In the genomic region with DNA sequence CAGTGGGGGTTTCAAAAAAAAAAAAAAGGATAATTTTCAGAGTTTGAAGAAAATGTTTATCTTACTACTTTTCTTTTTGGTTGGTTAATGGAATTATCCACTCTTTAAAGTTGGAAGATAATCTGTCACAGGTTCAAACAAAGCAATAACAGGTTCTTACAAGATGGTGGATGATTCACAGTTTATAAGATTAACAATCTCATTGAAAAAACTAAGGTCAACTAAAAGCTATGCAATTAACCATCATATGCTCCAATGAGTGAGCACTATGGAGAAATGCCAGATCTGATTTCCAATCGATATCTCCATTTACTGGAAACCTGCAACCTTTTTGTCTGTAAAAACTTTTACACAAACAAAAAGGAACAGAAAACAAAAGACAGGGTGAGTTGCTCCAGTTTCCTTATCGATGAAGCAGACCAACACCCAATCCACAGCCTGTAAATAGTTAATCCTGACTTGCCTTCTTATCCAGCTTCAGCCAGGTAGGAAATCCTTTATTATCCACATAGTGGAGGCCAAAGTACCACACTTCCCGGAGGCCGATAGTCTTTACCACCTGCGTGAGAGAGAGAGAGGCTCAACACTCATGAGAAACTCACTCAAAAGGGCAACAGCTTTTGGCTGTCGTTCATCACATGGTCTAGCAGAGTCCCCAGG, we compare ENCODE assay signal across 19 cellular contexts. TPM values are rescaled to one million over a fixed set of nuclear protein-coding genes. Genes with fewer than 3 reads are reported as not detected.
A peak's percentile ranks its signal among the peaks of the same experiment; 100 is the strongest.
DNase-seq lines count a peak whose midpoint lies in the region; ATAC-seq and TF ChIP-seq lines count a peak whose summit lies in the region.
"Had no signal": no experiment of that assay in that cellular context is flagged by ENCODE, and none has a peak within 500 bp of the region (broad histone marks: within the 10 kb centered on the region; RNA-seq: fewer than 3 reads in every experiment).

No MANE protein-coding gene starts in this region.

- H3K4me1 ChIP-seq in RWPE2 (ENCODE audit: insufficient read depth, poor library complexity, severe bottlenecking) (peaks cover 39% of the 10 kb centered on the region), foreskin keratinocyte (peaks cover 38% of the 10 kb centered on the region)

- DNase-seq in activated CD8-positive, alpha-beta memory T cell treated with anti-CD3 and anti-CD28 coated beads for 24 hours = peak; percentile 26
- DNase-seq in activated CD8-positive, alpha-beta memory T cell treated with anti-CD3 and anti-CD28 coated beads, Interleukin-2, amount 10 ng/mL, durations not matched to agents 7 days and 5 days = no peak
- DNase-seq in RWPE2 (ENCODE audit: low spot score) (no peak), foreskin keratinocyte (peak in 1 of 2 donors; percentile 69), amniotic stem cell (lab: John Stamatoyannopoulos, UW) (no peak), activated gamma-delta T cell (lab: John Stamatoyannopoulos, UW) (no peak), HFFc6 (no peak)
- DNase-seq: activated effector memory CD4-positive, alpha-beta T cell treated with anti-CD3 and anti-CD28 coated beads, Interleukin-2, amount 50 U/mL, for 16 hours; C1 segment of cervical spinal cord; cortex of kidney; DMS79; GOT3; KG1; lower lobe of right lung; RPMI8226; upper lobe of right lung; WERI-Rb-1 had no signal

- H3K4me1 Mint-ChIP-seq in activated CD8-positive, alpha-beta memory T cell treated with anti-CD3 and anti-CD28 coated beads, Interleukin-2, amount 10 ng/mL, durations not matched to agents 7 days and 5 days = peaks cover 51% of the 10 kb centered on the region
- H3K4me1 Mint-ChIP-seq in stimulated activated memory B cell treated with anti-CD40 and anti-IgM and Interleukin-4, amounts not matched to agents 10 μg/mL and 1 μg/mL and 100 μg/mL, for 72 hours = peaks cover 47% of the 10 kb centered on the region
- peaks cover 27% of the 10 kb centered on the region for H3K4me1 Mint-ChIP-seq in HFFc6 (ENCODE audit: low read depth)

- H3K4me3 ChIP-seq in RWPE2 (ENCODE audit: severe bottlenecking) = no peak overlapping the region
- H3K4me3 ChIP-seq: lower lobe of right lung, upper lobe of right lung had no signal

- H3K27ac Mint-ChIP-seq in activated CD8-positive, alpha-beta memory T cell treated with anti-CD3 and anti-CD28 coated beads, Interleukin-2, amount 10 ng/mL, durations not matched to agents 7 days and 5 days = no peak overlapping the region
- H3K27ac Mint-ChIP-seq in stimulated activated memory B cell treated with anti-CD40 and anti-IgM and Interleukin-4, amounts not matched to agents 10 μg/mL and 1 μg/mL and 100 μg/mL, for 72 hours = peak overlapping the region; percentile 60
- H3K27ac Mint-ChIP-seq in HFFc6 = no peak overlapping the region
- H3K27ac Mint-ChIP-seq: nephron had no signal

- no peaks in the 10 kb centered on the region for H3K9me3 ChIP-seq in RWPE2 (ENCODE audit: severe bottlenecking)
- H3K9me3 ChIP-seq: lower lobe of right lung, upper lobe of right lung had no signal

- H3K36me3 ChIP-seq in RWPE2 (ENCODE audit: low read depth) = peaks cover 96% of the 10 kb centered on the region

- TF ChIP-seq CTCF in RWPE2 (IDR thresholded peaks at IDR 0.05; ENCODE audit: poor library complexity, severe bottlenecking) (no peak), foreskin keratinocyte (conservative IDR thresholded peaks at IDR 0.05) (no peak), HFFc6 (IDR thresholded peaks at IDR 0.05) (no peak)

- no peaks in the 10 kb centered on the region for H3K9me3 Mint-ChIP-seq in activated CD8-positive, alpha-beta memory T cell treated with anti-CD3 and anti-CD28 coated beads, Interleukin-2, amount 10 ng/mL, durations not matched to agents 7 days and 5 days (ENCODE audit: low read depth)
- no peaks in the 10 kb centered on the region for H3K9me3 Mint-ChIP-seq in stimulated activated memory B cell treated with anti-CD40 and anti-IgM and Interleukin-4, amounts not matched to agents 10 μg/mL and 1 μg/mL and 100 μg/mL, for 72 hours
- no peaks in the 10 kb centered on the region for H3K9me3 Mint-ChIP-seq in HFFc6
- H3K9me3 Mint-ChIP-seq: nephron had no signal

- CTCF ChIA-PET in activated CD8-positive, alpha-beta memory T cell treated with anti-CD3 and anti-CD28 coated beads, Interleukin-2, amount 10 ng/mL, durations not matched to agents 7 days and 5 days (lab: Charles Lee) = interaction anchor here (0.9 to 3.7 kb wide), 3 partner anchors 11 to 186 kb away, joined by 3 to 37 read pairs (median 6); no protein-coding TSS in a partner anchor

- no peak for ATAC-seq in activated CD8-positive, alpha-beta memory T cell treated with anti-CD3 and anti-CD28 coated beads, Interleukin-2, amount 10 ng/mL, durations not matched to agents 7 days and 5 days
- ATAC-seq in RWPE2 (ENCODE audit: low read depth) (no peak), foreskin keratinocyte (peak; percentile 7)
- ATAC-seq in stimulated activated memory B cell treated with anti-CD40 and anti-IgM and Interleukin-4, amounts not matched to agents 10 μg/mL and 1 μg/mL and 100 μg/mL, for 72 hours = no peak
- ATAC-seq: lower lobe of right lung, upper lobe of right lung had no signal

- H3K27me3 ChIP-seq in RWPE2 (ENCODE audit: insufficient read depth, poor library complexity, severe bottlenecking) (no peaks in the 10 kb centered on the region), foreskin keratinocyte (no peaks in the 10 kb centered on the region)
- H3K27me3 ChIP-seq: upper lobe of right lung had no signal

- no peak overlapping the region for H3K4me3 Mint-ChIP-seq in activated CD8-positive, alpha-beta memory T cell treated with anti-CD3 and anti-CD28 coated beads, Interleukin-2, amount 10 ng/mL, durations not matched to agents 7 days and 5 days
- H3K4me3 Mint-ChIP-seq in stimulated activated memory B cell treated with anti-CD40 and anti-IgM and Interleukin-4, amounts not matched to agents 10 μg/mL and 1 μg/mL and 100 μg/mL, for 72 hours = no peak overlapping the region
- H3K4me3 Mint-ChIP-seq in HFFc6 = no peak overlapping the region
- H3K4me3 Mint-ChIP-seq: nephron had no signal

- H3K27ac ChIP-seq in RWPE2 (ENCODE audit: poor library complexity, severe bottlenecking) = peak overlapping the region; percentile 92
- H3K27ac ChIP-seq in foreskin keratinocyte = no peak overlapping the region
- H3K27ac ChIP-seq: lower lobe of right lung, upper lobe of right lung, WERI-Rb-1 had no signal

- H3K36me3 Mint-ChIP-seq in activated CD8-positive, alpha-beta memory T cell treated with anti-CD3 and anti-CD28 coated beads, Interleukin-2, amount 10 ng/mL, durations not matched to agents 7 days and 5 days = peaks cover 64% of the 10 kb centered on the region
- peaks cover 74% of the 10 kb centered on the region for H3K36me3 Mint-ChIP-seq in stimulated activated memory B cell treated with anti-CD40 and anti-IgM and Interleukin-4, amounts not matched to agents 10 μg/mL and 1 μg/mL and 100 μg/mL, for 72 hours
- peaks cover 45% of the 10 kb centered on the region for H3K36me3 Mint-ChIP-seq in HFFc6 (ENCODE audit: low read depth)

- no peaks in the 10 kb centered on the region for H3K27me3 Mint-ChIP-seq in activated CD8-positive, alpha-beta memory T cell treated with anti-CD3 and anti-CD28 coated beads, Interleukin-2, amount 10 ng/mL, durations not matched to agents 7 days and 5 days
- H3K27me3 Mint-ChIP-seq in stimulated activated memory B cell treated with anti-CD40 and anti-IgM and Interleukin-4, amounts not matched to agents 10 μg/mL and 1 μg/mL and 100 μg/mL, for 72 hours = no peaks in the 10 kb centered on the region
- peaks cover 2% of the 10 kb centered on the region for H3K27me3 Mint-ChIP-seq in HFFc6 (ENCODE audit: insufficient read depth)

RNA-seq across cellular contexts. Expression of a gene that starts 32.4 kb away (rescaled TPM):
- 100 to 1,000 TPM; 187 to 214 TPM for total RNA-seq in activated CD8-positive, alpha-beta memory T cell treated with anti-CD3 and anti-CD28 coated beads, Interleukin-2, amount 10 ng/mL, durations not matched to agents 7 days and 5 days
- total RNA-seq in foreskin keratinocyte = 169 and 218 TPM in 2 replicates
- polyA plus RNA-seq in foreskin keratinocyte = 100 and 126 TPM in 2 replicates
- total RNA-seq in HFFc6 (2021; fragmentation: NEBNext Ultra II Directional; extraction: Animal tissue kit (Norgen Biotek cat#: 25700)) = 100 to 1,000 TPM; 118 to 183 (median 178) TPM
